Comparison of ENCODE assay signal across 1 cellular context in genomic region chr6:3189192-3189591, GRCh38. TPM values are rescaled to one million over a fixed set of nuclear protein-coding genes. Genes with fewer than 3 reads are reported as not detected.
"Had no signal": no experiment of that assay in that cellular context is flagged by ENCODE, and none has a peak within 500 bp of the region (broad histone marks: within the 10 kb centered on the region; RNA-seq: fewer than 3 reads in every experiment).

No MANE protein-coding gene starts in this region.

RNA-seq across cellular contexts. Expression of gene TUBB2B, which starts 38.3 kb away (rescaled TPM):
- total RNA-seq: naive thymus-derived CD8-positive, alpha-beta T cell had no signal
